In the genomic region with DNA sequence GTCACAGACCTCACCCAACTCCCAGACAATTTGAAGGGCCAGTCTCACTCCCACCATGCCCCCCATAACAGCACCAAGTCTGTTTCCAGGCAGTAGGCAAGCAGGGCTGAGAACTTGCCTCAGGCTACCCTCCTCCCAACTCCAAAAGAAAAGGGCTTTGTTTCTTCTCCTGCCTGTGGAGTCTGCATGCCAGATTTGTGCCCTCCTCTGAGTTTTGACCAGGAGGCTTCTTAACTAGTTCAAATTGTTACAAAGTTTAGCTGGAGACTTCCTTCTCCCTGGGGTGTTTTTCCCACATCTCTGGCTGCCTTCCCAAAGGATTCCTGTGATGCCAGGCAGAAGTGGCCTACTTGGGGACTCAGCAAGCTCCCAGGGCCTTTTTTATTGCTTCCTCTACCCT, we compare ENCODE assay signal across 25 cellular contexts. TPM values are rescaled to one million over a fixed set of nuclear protein-coding genes. Genes with fewer than 3 reads are reported as not detected.
A peak's percentile ranks its signal among the peaks of the same experiment; 100 is the strongest.
DNase-seq lines count a peak whose midpoint lies in the region; ATAC-seq and TF ChIP-seq lines count a peak whose summit lies in the region.
"Had no signal": no experiment of that assay in that cellular context is flagged by ENCODE, and none has a peak within 500 bp of the region (broad histone marks: within the 10 kb centered on the region; RNA-seq: fewer than 3 reads in every experiment).

No MANE protein-coding gene starts in this region.

- H3K4me3 ChIP-seq in PC-3 (ENCODE audit: low read length) (no peak overlapping the region), SK-N-MC (peak overlapping the region; percentile 25; the same call in 1 of the 2 replicates), SJCRH30 (no peak overlapping the region)
- H3K4me3 ChIP-seq: A549; BLaER1 treated with 17β-estradiol and CSF1 and Interleukin-3, amounts not matched to agents 10 nM and 100 nM; GM12878; GM23338 had no signal

- peak; percentile 28 for DNase-seq in EH (ENCODE audit: low read depth)
- DNase-seq in PC-3: peak; percentile 1
- peak; percentile 53 for DNase-seq in SK-N-MC (ENCODE audit: low read depth, low spot score)
- peak; percentile 67 for DNase-seq in foreskin melanocyte
- no peak for DNase-seq in SJCRH30
- DNase-seq in NCI-H1436 treated with DMSO at 0.1 percent for 48 hours (lab: John Stamatoyannopoulos, UW): no peak
- DNase-seq: 8988T; ACHN; AML-193; BE2C; Calu3; CD4-positive, alpha-beta T cell; CD8-positive, alpha-beta memory T cell; COR-L47; DMS53; DMS79 treated with DMSO at 0.1 percent for 48 hours; GDM1; H9 had no signal

- CTCF ChIA-PET in PC-3 (lab: Charles Lee): no interaction called here

- H3K9me3 ChIP-seq in PC-3 (ENCODE audit: low read length) (no peaks in the 10 kb centered on the region), SK-N-MC (ENCODE audit: low read depth, low read length) (no peaks in the 10 kb centered on the region), SJCRH30 (replicated peaks) (no peaks in the 10 kb centered on the region)
- H3K9me3 ChIP-seq: A549, BE2C had no signal

- BruUV-seq in PC-3 (replicated peaks; lab: Mats Ljungman, UMichigan): no TSS peak

- H2AFZ ChIP-seq in PC-3 (ENCODE audit: low read length): no peak overlapping the region
- H2AFZ ChIP-seq: GM23338 had no signal

- H3K79me2 ChIP-seq in PC-3 (ENCODE audit: low read length): no peaks in the 10 kb centered on the region

- no peaks in the 10 kb centered on the region for H3K4me1 ChIP-seq in PC-3 (ENCODE audit: insufficient read depth, low read length)
- no peaks in the 10 kb centered on the region for H3K4me1 ChIP-seq in SJCRH30
- H3K4me1 ChIP-seq: A549; BE2C; BLaER1 treated with 17β-estradiol and CSF1 and Interleukin-3, amounts not matched to agents 10 nM and 100 nM had no signal

- H3K36me3 ChIP-seq in PC-3 (ENCODE audit: low read depth, low read length): no peaks in the 10 kb centered on the region
- H3K36me3 ChIP-seq in SK-N-MC (ENCODE audit: insufficient read depth, low read length): no peaks in the 10 kb centered on the region
- H3K36me3 ChIP-seq in SJCRH30: no peaks in the 10 kb centered on the region
- H3K36me3 ChIP-seq: BE2C; BLaER1 treated with 17β-estradiol and CSF1 and Interleukin-3, amounts not matched to agents 10 nM and 100 nM had no signal

- no peaks in the 10 kb centered on the region for H3K9me2 ChIP-seq in PC-3 (replicated peaks; ENCODE audit: low read length)

- ATAC-seq in PC-3 (no peak; the same call in 1 of the 2 replicates), HG02970 (IDR thresholded peaks at IDR 0.05; ENCODE audit: low FRiP score, unreplicated experiment) (no peak), GM18858 (IDR thresholded peaks at IDR 0.05; ENCODE audit: unreplicated experiment) (no peak)
- ATAC-seq: A549, GM12878, GM23338, HCT116 had no signal

- H4K20me1 ChIP-seq in PC-3 (ENCODE audit: low read length): no peaks in the 10 kb centered on the region

- intact Hi-C loops in PC-3 (cut with micrococcal nuclease): no loop called here

- H3K9ac ChIP-seq in PC-3 (ENCODE audit: low read length) (no peak overlapping the region), SK-N-MC (ENCODE audit: insufficient read length) (no peak overlapping the region)
- H3K9ac ChIP-seq: BLaER1 treated with 17β-estradiol and CSF1 and Interleukin-3, amounts not matched to agents 10 nM and 100 nM had no signal

- H3K4me2 ChIP-seq in PC-3 (ENCODE audit: low read length): no peak overlapping the region
- H3K4me2 ChIP-seq: A549; BLaER1 treated with 17β-estradiol and CSF1 and Interleukin-3, amounts not matched to agents 10 nM and 100 nM; GM23338 had no signal

- H3K27me3 ChIP-seq in PC-3 (ENCODE audit: low read length): no peaks in the 10 kb centered on the region
- H3K27me3 ChIP-seq in SJCRH30: no peaks in the 10 kb centered on the region
- H3K27me3 ChIP-seq: BE2C had no signal

- TF ChIP-seq CTCF in PC-3 (conservative IDR thresholded peaks at IDR 0.05; ENCODE audit: low read depth, low read length): no peak

- no peaks in the 10 kb centered on the region for H3F3A ChIP-seq in PC-3 (ENCODE audit: low read length, unreplicated experiment)

- H3K27ac ChIP-seq in PC-3 (ENCODE audit: low read length): no peak overlapping the region
- peak overlapping the region; percentile 89 for H3K27ac ChIP-seq in SK-N-MC
- no peak overlapping the region for H3K27ac ChIP-seq in SJCRH30
- H3K27ac ChIP-seq: A549; BLaER1 treated with 17β-estradiol and CSF1 and Interleukin-3, amounts not matched to agents 10 nM and 100 nM had no signal

- POLR2A ChIA-PET in PC-3 (lab: Charles Lee; ENCODE audit: unreplicated experiment): no interaction called here

RNA-seq across cellular contexts. Expression of gene PBDC1, which starts 29.6 kb away (rescaled TPM):
- 16.2 and 21.1 TPM in 2 replicates for total RNA-seq in PC-3 (2014; rRNA removed)
- 16.4 and 17.6 TPM in 2 replicates for total RNA-seq in SJCRH30 (2014; rRNA removed; shearing (Covaris generic))

Comparison
In these comparisons a context has a peak if more than half of its experiments do, and no peak if none do; other contexts are left out.
1. DNase-seq: peak in EH (single experiment), PC-3 (single experiment), SK-N-MC (single experiment) and foreskin melanocyte (single experiment); none in SJCRH30 (0 of 2) and NCI-H1436 treated with DMSO at 0.1 percent for 48 hours (single experiment).